8 cellular contexts compared by ENCODE assay signal in the genomic region with DNA sequence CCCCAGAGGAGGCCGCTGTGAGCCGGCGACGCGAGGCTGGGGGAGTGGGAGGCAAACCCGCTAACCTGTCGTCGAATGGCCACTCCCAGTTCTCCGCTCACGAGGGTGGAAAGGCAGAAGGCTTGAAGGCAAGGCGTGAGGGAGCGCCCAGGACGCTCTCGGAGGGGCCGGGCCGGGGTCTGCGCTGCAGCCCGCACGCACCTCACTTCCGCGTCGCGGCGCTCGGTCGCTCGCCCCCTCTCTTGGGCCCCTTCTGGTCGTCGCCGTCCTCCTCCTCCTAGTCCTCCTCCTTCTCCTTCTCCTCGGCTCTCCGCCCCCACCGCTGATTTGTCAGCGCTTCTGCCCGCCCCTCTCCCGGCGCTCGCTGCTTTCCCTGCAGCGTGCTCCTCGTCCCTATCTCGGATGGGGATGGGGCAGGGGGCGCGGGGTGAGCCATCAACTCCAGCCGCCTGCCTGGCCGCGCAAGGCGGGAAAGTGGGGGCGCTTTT. TPM values are rescaled to one million over a fixed set of nuclear protein-coding genes. Genes with fewer than 3 reads are reported as not detected.
A peak's percentile ranks its signal among the peaks of the same experiment; 100 is the strongest.
DNase-seq lines count a peak whose midpoint lies in the region; ATAC-seq and TF ChIP-seq lines count a peak whose summit lies in the region.

TSS of gene SNCA (minus strand) at position 265 of the 488 bp plus-strand sequence. CDS start 1,494 bp downstream, outside the sequence.

- peak; percentile 41 for DNase-seq in DMS79 treated with DMSO at 0.1 percent for 48 hours (lab: John Stamatoyannopoulos, UW)
- DNase-seq in SKM-1 (lab: John Stamatoyannopoulos, UW; ENCODE audit: unreplicated experiment) = peak; percentile 71
- peak in 1 of 2 donors; percentile 28 for DNase-seq in breast epithelium (ENCODE audit: low spot score in 2 of 2)
- DNase-seq in hippocampal formation (lab: John Stamatoyannopoulos, UW) = peak; percentile 70 to 84
- DNase-seq in posterior cingulate gyrus = peak; percentile 73 to 97 (median 84)

- H3K4me1 ChIP-seq in breast epithelium = no peaks in the 10 kb centered on the region

- intact Hi-C loops in breast epithelium (cut with DNase I; ENCODE audit: low total_unique reads) (no loop called here), posterior cingulate gyrus (cut with DNase I) (loop anchor here (5.0 to 10.0 kb wide), 2 partner anchors 60 to 132 kb away; no protein-coding TSS in a partner anchor)

- H3K4me3 ChIP-seq in breast epithelium = peak within 1 kb of the TSS; percentile 51 to 72 (median 63)

- no peaks in the 10 kb centered on the region for H3K36me3 ChIP-seq in breast epithelium

- H3K27me3 ChIP-seq in breast epithelium = peaks cover 0 to 35% of the 10 kb centered on the region in 2 donors

- TF ChIP-seq POLR2A in breast epithelium (IDR thresholded peaks at IDR 0.05) = no peak

- no peak for TF ChIP-seq EP300 in Ishikawa (IDR thresholded peaks at IDR 0.05; ENCODE audit: borderline replicate concordance)

- H3K27ac ChIP-seq in breast epithelium = peak within 1 kb of the TSS; percentile 2 to 33

- ATAC-seq in HG02678 (IDR thresholded peaks at IDR 0.05; ENCODE audit: unreplicated experiment) (no peak), HG02571 (IDR thresholded peaks at IDR 0.05; ENCODE audit: unreplicated experiment) (no peak)

- no peaks in the 10 kb centered on the region for H3K9me3 ChIP-seq in breast epithelium

- no peak for TF ChIP-seq CTCF in breast epithelium (IDR thresholded peaks at IDR 0.05)

- no peak for TF ChIP-seq RAD21 in Ishikawa (IDR thresholded peaks at IDR 0.05; ENCODE audit: low read depth)

TF ChIP-seq in Ishikawa, 13 proteins besides CTCF, POLR2A, EP300 and RAD21:
- TF ChIP-seq CEBPB (IDR thresholded peaks at IDR 0.05) (no peak), CREB1 (IDR thresholded peaks at IDR 0.05; ENCODE audit: low read depth) (no peak), FOXM1 (IDR thresholded peaks at IDR 0.05; ENCODE audit: borderline replicate concordance, low read depth) (no peak), NFIC (IDR thresholded peaks at IDR 0.05) (no peak), EGR1 (IDR thresholded peaks at IDR 0.05) (no peak), USF1 (IDR thresholded peaks at IDR 0.05) (no peak), ZBTB7A (IDR thresholded peaks at IDR 0.05; ENCODE audit: low read depth) (peak; percentile 83), YY1 (IDR thresholded peaks at IDR 0.05; ENCODE audit: low read depth) (no peak), TCF12 (IDR thresholded peaks at IDR 0.05; ENCODE audit: low read depth) (no peak), TAF1 (IDR thresholded peaks at IDR 0.05; ENCODE audit: low read depth) (no peak), REST (IDR thresholded peaks at IDR 0.05; ENCODE audit: low read depth) (no peak)
- TF ChIP-seq, protein P1, sequence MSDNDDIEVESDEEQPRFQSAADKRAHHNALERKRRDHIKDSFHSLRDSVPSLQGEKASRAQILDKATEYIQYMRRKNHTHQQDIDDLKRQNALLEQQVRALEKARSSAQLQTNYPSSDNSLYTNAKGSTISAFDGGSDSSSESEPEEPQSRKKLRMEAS (IDR thresholded peaks at IDR 0.05) = peak; percentile 94

RNA-seq across cellular contexts. Expression of gene SNCA, which starts in this region (rescaled TPM):
- 10 to 100 TPM; 12.7 to 15.7 (median 15.4) TPM for total RNA-seq in breast epithelium
